Comparison of ENCODE assay signal across 1 cellular context in genomic region chr18:51391731-51392130, GRCh38.
TF ChIP-seq lines count a peak whose summit lies in the region.

No MANE protein-coding gene starts in this region.

TF ChIP-seq in H1, 55 proteins besides CTCF, POLR2A, EP300 and RAD21 (continued from another document):
- TF ChIP-seq GABPA (IDR thresholded peaks at IDR 0.05; ENCODE audit: borderline replicate concordance, insufficient read depth, low read length) = no peak
TF ChIP-seq in H1: peak in this region for 0.
